Comparison of ENCODE assay signal across 22 cellular contexts in the genomic region with DNA sequence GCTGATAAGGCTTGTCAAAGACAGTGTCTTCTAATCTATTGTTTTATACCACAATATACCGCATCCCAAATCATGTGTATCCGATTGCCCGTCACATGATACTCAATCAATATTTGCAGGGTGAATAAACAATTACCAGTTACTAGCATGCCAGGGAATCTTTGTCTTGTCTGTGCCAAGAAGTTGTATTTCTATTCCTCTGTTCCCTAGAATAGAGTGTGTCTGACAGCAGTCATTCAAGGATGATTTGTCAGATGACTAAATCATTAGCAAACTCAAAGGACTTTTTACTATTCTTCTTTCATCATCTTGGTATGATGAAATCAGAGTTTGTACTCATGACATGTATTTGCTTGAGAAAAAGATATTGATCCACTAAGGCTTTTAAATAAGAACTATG.
"Had no signal": no experiment of that assay in that cellular context is flagged by ENCODE, and none has a peak within 500 bp of the region (broad histone marks: within the 10 kb centered on the region; RNA-seq: fewer than 3 reads in every experiment).

No MANE protein-coding gene starts in this region.

- ATAC-seq: T-cell had no signal

- DNase-seq: KBM-7; MG63; NCI-H1092 treated with DMSO at 0.1 percent for 48 hours; NCI-H1436; NCI-H187; NCI-H2029; NCI-H2081 treated with DMSO at 0.1 percent for 48 hours; NCI-H2171; NCI-H226; NCI-H446; NCI-H510A; NCI-H524 treated with DMSO at 0.1 percent for 48 hours; NCI-H69; NK-92 treated with Interleukin-12 subunit alpha and Interleukin-12 subunit beta, amount 100 ng/mL, for 24 hours; PC-9; Peyer's patch; Right ventricle myocardium superior; SIG-M5; SK-N-SH; SW 1271; T-cell had no signal

- FAIRE-seq: HTR-8/SVneo had no signal
